15 cellular contexts compared by ENCODE assay signal in the genomic region with DNA sequence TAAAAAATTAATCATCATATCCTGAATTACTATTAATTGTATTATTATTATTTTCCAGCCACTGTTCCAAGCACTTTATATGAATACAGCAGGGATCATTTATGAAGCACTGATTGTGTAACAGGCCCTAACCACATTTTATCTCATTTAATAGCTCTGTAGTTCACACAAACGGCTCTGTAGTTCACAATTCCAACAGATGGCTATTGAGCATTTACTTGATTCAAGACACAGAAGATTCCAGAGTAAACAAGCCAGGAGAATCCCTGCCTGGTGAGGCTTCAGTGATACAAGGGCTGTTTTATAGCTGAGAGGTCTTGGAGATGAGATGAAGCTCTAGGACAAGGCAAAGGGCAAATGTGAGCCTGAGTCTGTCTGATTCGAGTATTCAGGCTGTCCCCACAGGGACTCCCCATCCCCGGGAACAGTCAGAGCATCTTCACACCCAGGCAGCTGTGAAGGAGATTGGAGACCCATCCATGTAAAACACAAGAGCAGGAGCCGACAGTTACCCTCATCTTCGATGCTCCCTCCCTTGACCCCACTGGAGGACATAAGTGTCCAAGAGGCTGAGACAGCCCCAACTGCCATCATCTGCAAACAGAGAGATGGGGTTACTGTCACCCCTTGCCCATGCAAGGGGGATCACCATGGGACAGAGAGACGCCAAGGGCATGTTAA.
"Had no signal": no experiment of that assay in that cellular context is flagged by ENCODE, and none has a peak within 500 bp of the region (broad histone marks: within the 10 kb centered on the region; RNA-seq: fewer than 3 reads in every experiment).

No MANE protein-coding gene starts in this region.

- H3K27ac ChIP-seq: foreskin keratinocyte, tibial artery had no signal

- H3K36me3 ChIP-seq: tibial artery had no signal

- H3K9me3 ChIP-seq: tibial artery had no signal

- ATAC-seq: activated CD8-positive, alpha-beta memory T cell treated with anti-CD3 and anti-CD28 coated beads, Interleukin-2, amount 10 ng/mL, durations not matched to agents 7 days and 5 days; foreskin keratinocyte; stimulated activated memory B cell treated with anti-CD40 and anti-IgM and Interleukin-4, amounts not matched to agents 10 μg/mL and 1 μg/mL and 100 μg/mL, for 72 hours had no signal

- H3K4me3 ChIP-seq: smooth muscle cell, tibial artery had no signal

- H3K27me3 ChIP-seq: foreskin keratinocyte, tibial artery had no signal

- DNase-seq: activated CD4-positive, alpha-beta T cell treated with anti-CD3 and anti-CD28 coated beads, Interleukin-2, amount 50 U/mL, for 4 hours; activated CD4-positive, CD25-positive, alpha-beta regulatory T cell treated with anti-CD3 and anti-CD28 coated beads, Interleukin-2, amount 50 U/mL, for 72 hours; activated CD8-positive, alpha-beta memory T cell treated with anti-CD3 and anti-CD28 coated beads, Interleukin-2, amount 10 ng/mL, durations not matched to agents 7 days and 5 days; activated gamma-delta T cell; activated T-cell treated with anti-CD3 and anti-CD28 coated beads, Interleukin-2, amount 50 U/mL, for 24 hours; caudate nucleus; erythroblast; foreskin keratinocyte; head of caudate nucleus; retina; stimulated activated CD4-positive, alpha-beta T cell treated with anti-CD3 and anti-CD28 coated beads, Interleukin-1b, Interleukin-23, amount 100 ng/mL, for 48 hours; T-helper 9 cell; tibial artery had no signal

- H3K4me2 ChIP-seq: smooth muscle cell had no signal
